ENCODE assay signal across 19 cellular contexts in the genomic region with DNA sequence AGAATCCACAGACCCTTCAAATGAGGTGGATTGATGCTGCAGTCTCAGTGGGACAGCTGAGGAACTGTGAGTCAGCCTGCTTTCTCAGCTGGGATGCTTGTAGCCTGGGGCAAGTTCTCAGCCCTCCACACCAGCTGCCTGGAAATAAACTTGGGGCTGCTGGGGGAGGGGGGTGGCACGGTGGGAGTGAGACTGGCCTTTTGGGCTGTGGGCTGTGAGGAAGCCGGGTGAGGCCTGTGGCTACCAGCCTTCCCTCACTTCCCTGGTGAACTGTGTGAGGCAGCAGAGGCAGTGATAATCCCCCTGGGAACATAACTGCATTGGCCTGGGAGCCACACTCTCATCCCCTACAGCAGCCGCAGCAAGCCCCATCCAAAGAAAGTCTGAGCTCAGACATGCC.
A peak's percentile ranks its signal among the peaks of the same experiment; 100 is the strongest.
DNase-seq lines count a peak whose midpoint lies in the region; ATAC-seq, FAIRE-seq and TF ChIP-seq lines count a peak whose summit lies in the region.
"Had no signal": no experiment of that assay in that cellular context is flagged by ENCODE, and none has a peak within 500 bp of the region (broad histone marks: within the 10 kb centered on the region; RNA-seq: fewer than 3 reads in every experiment).

No MANE protein-coding gene starts in this region.

- H3K4me3 Mint-ChIP-seq in neural progenitor cell: no peak overlapping the region
- H3K4me3 Mint-ChIP-seq in Caco-2 (ENCODE audit: unreplicated experiment): no peak overlapping the region
- H3K4me3 Mint-ChIP-seq: naive thymus-derived CD4-positive, alpha-beta T cell had no signal

- H2AFZ ChIP-seq in H1 (ENCODE audit: low read length): 0 out of 2 replicates have a peak overlapping the region, but pooled peaks have one; percentile 59
- H2AFZ ChIP-seq in neural progenitor cell (replicated peaks): peak overlapping the region; percentile 17

- H4K91ac ChIP-seq in H1 (replicated peaks; ENCODE audit: insufficient read length, low read length): no peak overlapping the region

- H3K4me3 ChIP-seq in H1 (ENCODE audit: extremely low read depth in 1 of 4, insufficient read depth in 2 of 4, low read depth in 3 of 4, low read length in 4 of 4) (no peak overlapping the region), neural progenitor cell (no peak overlapping the region), Caco-2 (ENCODE audit: low read depth, low read length) (no peak overlapping the region)
- H3K4me3 ChIP-seq: left ventricle myocardium inferior, psoas muscle, uterus had no signal

- H3K36me3 Mint-ChIP-seq in neural progenitor cell (no peaks in the 10 kb centered on the region), Caco-2 (ENCODE audit: insufficient read depth, unreplicated experiment) (no peaks in the 10 kb centered on the region)

- no peaks in the 10 kb centered on the region for H3K27me3 ChIP-seq in H1 (replicated peaks in 1 of 4; ENCODE audit: control insufficient read depth in 3 of 4, extremely low read depth in 1 of 4, insufficient read depth in 3 of 4, low read length in 3 of 4)
- H3K27me3 ChIP-seq in neural progenitor cell: no peaks in the 10 kb centered on the region
- H3K27me3 ChIP-seq in Caco-2 (replicated peaks; ENCODE audit: control insufficient read depth, insufficient read depth, low read length): no peaks in the 10 kb centered on the region
- H3K27me3 ChIP-seq: uterus had no signal

- no peak for TF ChIP-seq EP300 in H1 (IDR thresholded peaks at IDR 0.05; ENCODE audit: borderline replicate concordance in 1 of 2, low read depth in 2 of 2, low read length in 2 of 2)

- no peak overlapping the region for H2BK5ac ChIP-seq in H1 (ENCODE audit: low read depth, low read length)

- H3K4me1 ChIP-seq in H1 (replicated peaks in 1 of 4; ENCODE audit: control insufficient read depth in 3 of 4, insufficient read depth in 4 of 4, low read length in 3 of 4): peaks cover 0 to 4% (median 0%) of the 10 kb centered on the region in 4 experiments; a peak in 1 of 7 replicates
- no peaks in the 10 kb centered on the region for H3K4me1 ChIP-seq in neural progenitor cell
- no peaks in the 10 kb centered on the region for H3K4me1 ChIP-seq in Caco-2
- H3K4me1 ChIP-seq: left ventricle myocardium inferior, psoas muscle, uterus had no signal

- no peaks in the 10 kb centered on the region for H3K79me2 ChIP-seq in H1 (ENCODE audit: control insufficient read depth in 1 of 2, insufficient read depth in 2 of 2, low read length in 2 of 2)
- H3K79me2 ChIP-seq in neural progenitor cell (ENCODE audit: low read depth): no peaks in the 10 kb centered on the region

- no peak for ATAC-seq in HG03108 (IDR thresholded peaks at IDR 0.05; ENCODE audit: unreplicated experiment)
- ATAC-seq: esophagus mucosa; naive thymus-derived CD4-positive, alpha-beta T cell; psoas muscle had no signal

- no peak overlapping the region for H3K56ac ChIP-seq in H1 (replicated peaks; ENCODE audit: insufficient read length, low read depth, low read length)

- no peaks in the 10 kb centered on the region for H3K9me3 ChIP-seq in H1 (ENCODE audit: insufficient read depth in 2 of 2, low read depth in 1 of 2, low read length in 1 of 2)
- H3K9me3 ChIP-seq in neural progenitor cell (ENCODE audit: low read depth): no peaks in the 10 kb centered on the region
- H3K9me3 ChIP-seq in Caco-2: peaks cover 5% of the 10 kb centered on the region; the same call in 1 of the 2 replicates
- H3K9me3 ChIP-seq: psoas muscle, uterus had no signal

- H3K4me2 ChIP-seq in H1 (ENCODE audit: insufficient read depth in 1 of 2, low read depth in 2 of 2, low read length in 2 of 2) (no peak overlapping the region), neural progenitor cell (no peak overlapping the region)

- no peak overlapping the region for H4K8ac ChIP-seq in H1 (ENCODE audit: extremely low read depth, insufficient read depth, low read length)

- BruUV-seq in Caco-2 (replicated peaks; lab: Mats Ljungman, UMichigan): no TSS peak

- no peak overlapping the region for H2BK12ac ChIP-seq in H1 (ENCODE audit: low read depth, low read length)

- 100% methylated on average over 1 of the region's 3 CpGs; no CpG with 5 or more reads in 1 of the 2 experiments for WGBS in H1 (ENCODE audit: extremely low coverage in 1 of 2, insufficient coverage in 1 of 2, insufficient read length in 1 of 2, insufficient replicate concordance in 2 of 2, low coverage in 1 of 2, low lambda C conversion rate in 2 of 2, missing lambda C conversion rate in 1 of 2), 2 experiments

- no peaks in the 10 kb centered on the region for H3F3A ChIP-seq in neural progenitor cell (ENCODE audit: low read depth)

- no peak overlapping the region for H3K27ac ChIP-seq in H1 (ENCODE audit: low read depth, low read length)
- H3K27ac ChIP-seq in neural progenitor cell: no peak overlapping the region
- H3K27ac ChIP-seq: left ventricle myocardium inferior, psoas muscle, uterus had no signal

- TF ChIP-seq POLR2A in H1 (IDR thresholded peaks at IDR 0.05; ENCODE audit: control extremely low read depth in 1 of 2, low read depth in 2 of 2, low read length in 2 of 2): no peak

- H3K27ac Mint-ChIP-seq in neural progenitor cell (no peak overlapping the region), Caco-2 (ENCODE audit: unreplicated experiment) (no peak overlapping the region)
- H3K27ac Mint-ChIP-seq: naive thymus-derived CD4-positive, alpha-beta T cell had no signal

- no peaks in the 10 kb centered on the region for H3K79me1 ChIP-seq in H1 (ENCODE audit: low read depth, low read length)

- FAIRE-seq in H1 (lab: Jason Lieb, UNC): no peak

- H3K4ac ChIP-seq in H1 (replicated peaks; ENCODE audit: insufficient read length, low read depth, low read length): no peak overlapping the region

- no peak overlapping the region for H3K23ac ChIP-seq in H1 (ENCODE audit: insufficient read length)

- CTCF ChIA-PET in H1 (lab: Charles Lee; ENCODE audit: partially characterized antibody) (interaction anchor here (1.0 to 1.7 kb wide), 3 partner anchors 8 to 77 kb away, joined by 4 read pairs; no protein-coding TSS in a partner anchor), Caco-2 (lab: Charles Lee) (no interaction called here)

- H3K9ac ChIP-seq in H1 (replicated peaks in 1 of 4; ENCODE audit: extremely low read depth in 1 of 4, low read depth in 3 of 4, low read length in 3 of 4): no peak overlapping the region
- H3K9ac ChIP-seq in neural progenitor cell: no peak overlapping the region

- peak; percentile 77 for DNase-seq in ELF-1 (ENCODE audit: low read depth, low spot score)
- peak; percentile 36 for DNase-seq in NCI-H226
- no peak for DNase-seq in H1 (ENCODE audit: low read depth in 1 of 2, low spot score in 2 of 2)
- DNase-seq in neural progenitor cell (ENCODE audit: low spot score): no peak
- DNase-seq in putamen (ENCODE audit: low spot score): no peak
- no peak for DNase-seq in Caco-2
- no peak for DNase-seq in stimulated activated CD4-positive, alpha-beta T cell treated with anti-CD3 and anti-CD28 coated beads, Interleukin-2, amount 100 ng/mL, for 24 hours
- DNase-seq: activated CD4-positive, CD25-positive, alpha-beta regulatory T cell; activated effector memory CD4-positive, alpha-beta T cell treated with Interleukin-2 at 50 U/mL for 16 hours; amygdala; left ventricle myocardium inferior; MV-4-11; naive thymus-derived CD4-positive, alpha-beta T cell; NCI-H2081 treated with DMSO at 0.1 percent for 48 hours; NCI-H774; psoas muscle; uterus had no signal

- H3K18ac ChIP-seq in H1 (ENCODE audit: extremely low read depth, low read length): no peak overlapping the region

- H3K4me1 Mint-ChIP-seq in neural progenitor cell (no peaks in the 10 kb centered on the region), Caco-2 (ENCODE audit: low read depth, unreplicated experiment) (no peaks in the 10 kb centered on the region)
- H3K4me1 Mint-ChIP-seq: naive thymus-derived CD4-positive, alpha-beta T cell had no signal

- POLR2A ChIA-PET in H1 (lab: Charles Lee; ENCODE audit: partially characterized antibody): no interaction called here
- POLR2A ChIA-PET in Caco-2 (lab: Charles Lee): no interaction called here

- H3K23me2 ChIP-seq in H1 (ENCODE audit: low read depth, low read length): no peaks in the 10 kb centered on the region

- no peak overlapping the region for H2BK120ac ChIP-seq in H1 (replicated peaks; ENCODE audit: low read depth, low read length)

- TF ChIP-seq CTCF in H1 (IDR thresholded peaks at IDR 0.05; ENCODE audit: control extremely low read depth in 1 of 3, insufficient read depth in 1 of 3, low read depth in 1 of 3, low read length in 3 of 3): no peak
- no peak for TF ChIP-seq CTCF in neural progenitor cell (IDR thresholded peaks at IDR 0.05)
- TF ChIP-seq CTCF in Caco-2 (IDR thresholded peaks at IDR 0.05; ENCODE audit: insufficient read depth in 1 of 2, low read depth in 1 of 2, low read length in 1 of 2, severe bottlenecking in 1 of 2, unreplicated experiment in 1 of 2): no peak

- H2BK20ac ChIP-seq in H1 (ENCODE audit: low read length): no peak overlapping the region

- H4K5ac ChIP-seq in H1 (ENCODE audit: insufficient read length, low read depth, low read length): no peak overlapping the region

- intact Hi-C loops in Caco-2 (cut with micrococcal nuclease; ENCODE audit: unreplicated experiment): no loop called here

- TF ChIP-seq RAD21 in H1 (IDR thresholded peaks at IDR 0.05 in 1 of 2, conservative IDR thresholded peaks at IDR 0.05 in 1 of 2; ENCODE audit: low read depth in 2 of 2, low read length in 2 of 2): no peak

- peaks cover 29% of the 10 kb centered on the region for H3K9me3 Mint-ChIP-seq in neural progenitor cell
- H3K9me3 Mint-ChIP-seq in Caco-2 (ENCODE audit: unreplicated experiment): no peaks in the 10 kb centered on the region

- H2AK5ac ChIP-seq in H1 (ENCODE audit: low read depth, low read length): no peak overlapping the region

- H3K27me3 Mint-ChIP-seq in neural progenitor cell (ENCODE audit: insufficient read depth, low read depth) (no peaks in the 10 kb centered on the region), Caco-2 (ENCODE audit: insufficient read depth, unreplicated experiment) (peaks cover 3% of the 10 kb centered on the region)

- no peak overlapping the region for H2BK15ac ChIP-seq in H1 (ENCODE audit: low read length)

- no peaks in the 10 kb centered on the region for H4K20me1 ChIP-seq in H1 (replicated peaks in 1 of 2; ENCODE audit: control insufficient read depth in 1 of 2, insufficient read depth in 2 of 2, low read length in 2 of 2)
- H4K20me1 ChIP-seq in neural progenitor cell (ENCODE audit: low read depth): no peaks in the 10 kb centered on the region

- H3K36me3 ChIP-seq in H1 (ENCODE audit: control insufficient read depth in 2 of 4, insufficient read depth in 4 of 4, low read length in 3 of 4) (no peaks in the 10 kb centered on the region), neural progenitor cell (no peaks in the 10 kb centered on the region), Caco-2 (ENCODE audit: control insufficient read depth, insufficient read depth, low read length) (no peaks in the 10 kb centered on the region)
- H3K36me3 ChIP-seq: left ventricle myocardium inferior, uterus had no signal

- no peak overlapping the region for H3K14ac ChIP-seq in H1 (ENCODE audit: insufficient read length)

TF ChIP-seq in H1, 55 proteins besides CTCF, POLR2A, EP300 and RAD21 (continues in another document):
- TF ChIP-seq CTBP2 (IDR thresholded peaks at IDR 0.05; ENCODE audit: borderline replicate concordance, insufficient read depth, insufficient read length, low read length) (no peak), CREB1 (IDR thresholded peaks at IDR 0.05) (no peak), BACH1 (IDR thresholded peaks at IDR 0.05; ENCODE audit: low read length) (no peak), KDM1A (IDR thresholded peaks at IDR 0.05; ENCODE audit: borderline replicate concordance, low read length) (no peak)

Comparison
In these comparisons a context has a peak if more than half of its experiments do, and no peak if none do; other contexts are left out.
1. DNase-seq: peak in ELF-1 (single experiment) and NCI-H226 (single experiment); none in H1 (0 of 2), neural progenitor cell (single experiment), putamen (single experiment), Caco-2 (0 of 2) and stimulated activated CD4-positive, alpha-beta T cell treated with anti-CD3 and anti-CD28 coated beads, Interleukin-2, amount 100 ng/mL, for 24 hours (0 of 2).